Comparison of ENCODE assay signal across 9 cellular contexts in genomic region chr4:139266208-139266582, GRCh38. TPM values are rescaled to one million over a fixed set of nuclear protein-coding genes. Genes with fewer than 3 reads are reported as not detected.
DNase-seq lines count a peak whose midpoint lies in the region; ATAC-seq, FAIRE-seq and TF ChIP-seq lines count a peak whose summit lies in the region.
"Had no signal": no experiment of that assay in that cellular context is flagged by ENCODE, and none has a peak within 500 bp of the region (broad histone marks: within the 10 kb centered on the region; RNA-seq: fewer than 3 reads in every experiment).

No MANE protein-coding gene starts in this region.

- CTCF ChIA-PET in CD8-positive, alpha-beta T cell (lab: Charles Lee), result interaction anchor here (0.7 to 0.8 kb wide), 2 partner anchors 12 to 234 kb away, joined by 3 to 5 read pairs; no protein-coding TSS in a partner anchor

- H3K27me3 ChIP-seq in CD8-positive, alpha-beta T cell (ENCODE audit: insufficient read depth, low read length), result no peaks in the 10 kb centered on the region
- H3K27me3 ChIP-seq in HL-60 (ENCODE audit: insufficient read depth, poor library complexity, severe bottlenecking), result no peaks in the 10 kb centered on the region
- H3K27me3 ChIP-seq in pancreas, result no peaks in the 10 kb centered on the region

- no peaks in the 10 kb centered on the region for H3K9me3 Mint-ChIP-seq in CD8-positive, alpha-beta T cell
- no peaks in the 10 kb centered on the region for H3K9me3 Mint-ChIP-seq in chondrocyte (ENCODE audit: low read depth)

- H3K4me3 Mint-ChIP-seq in CD8-positive, alpha-beta T cell, result peak overlapping the region; percentile 83
- H3K4me3 Mint-ChIP-seq in chondrocyte (ENCODE audit: unreplicated experiment), result peak overlapping the region; percentile 73

- no peaks in the 10 kb centered on the region for H3K36me3 ChIP-seq in CD8-positive, alpha-beta T cell (ENCODE audit: insufficient read depth, low read length)
- no peaks in the 10 kb centered on the region for H3K36me3 ChIP-seq in pancreas

- TF ChIP-seq CTCF in CD8-positive, alpha-beta T cell (IDR thresholded peaks at IDR 0.05), result no peak
- no peak for TF ChIP-seq CTCF in HL-60 (IDR thresholded peaks at IDR 0.05; ENCODE audit: insufficient read depth, low read length)
- TF ChIP-seq CTCF in chondrocyte (IDR thresholded peaks at IDR 0.05), result no peak
- no peak for TF ChIP-seq CTCF in pancreas (IDR thresholded peaks at IDR 0.05)
- no peak for TF ChIP-seq CTCF in D721Med (IDR thresholded peaks at IDR 0.05; ENCODE audit: insufficient read depth, missing control alignments)

- peaks cover 1% of the 10 kb centered on the region for H3K27me3 Mint-ChIP-seq in CD8-positive, alpha-beta T cell (ENCODE audit: low read depth)
- H3K27me3 Mint-ChIP-seq in chondrocyte (ENCODE audit: low read depth), result no peaks in the 10 kb centered on the region

- intact Hi-C loops in CD8-positive, alpha-beta T cell (cut with DNase I, micrococcal nuclease), result no loop called here
- intact Hi-C loops in pancreas (cut with DNase I), result no loop called here

- FAIRE-seq in pancreas (lab: Jason Lieb, UNC), result peak; percentile 43
- no peak for FAIRE-seq in D721Med (lab: Jason Lieb, UNC)

- no peaks in the 10 kb centered on the region for H3K9me3 ChIP-seq in CD8-positive, alpha-beta T cell (ENCODE audit: low read length)
- H3K9me3 ChIP-seq in pancreas, result no peaks in the 10 kb centered on the region

- no peaks in the 10 kb centered on the region for H3K36me3 Mint-ChIP-seq in CD8-positive, alpha-beta T cell
- H3K36me3 Mint-ChIP-seq in chondrocyte (ENCODE audit: low read depth), result no peaks in the 10 kb centered on the region

- H3K4me1 ChIP-seq in CD8-positive, alpha-beta T cell (ENCODE audit: insufficient read depth, low read length), result peaks cover 7% of the 10 kb centered on the region
- peaks cover 5 to 16% (median 10%) of the 10 kb centered on the region in 3 donors for H3K4me1 ChIP-seq in pancreas

- in situ Hi-C loops in KBM-7 (cut with MboI; ENCODE audit: low pct_unique_long_range_greater_than_20kb, low sequenced_read_pairs), result no loop called here

- H3K4me1 Mint-ChIP-seq in CD8-positive, alpha-beta T cell (ENCODE audit: low read depth), result peaks cover 16% of the 10 kb centered on the region
- peaks cover 12% of the 10 kb centered on the region for H3K4me1 Mint-ChIP-seq in chondrocyte (ENCODE audit: low read depth)

- ATAC-seq in CD8-positive, alpha-beta T cell, result no peak
- peak in 3 of 4 donors; percentile 15 to 40 (median 19) for ATAC-seq in pancreas
- ATAC-seq in HG02763 (IDR thresholded peaks at IDR 0.05; ENCODE audit: unreplicated experiment), result no peak

- H3K27ac ChIP-seq in CD8-positive, alpha-beta T cell (ENCODE audit: low read depth, low read length), result no peak overlapping the region
- no peak overlapping the region for H3K27ac ChIP-seq in HL-60 (replicated peaks)
- H3K27ac ChIP-seq in pancreas, result peak overlapping the region in 1 of 4 donors; percentile 5
- H3K27ac ChIP-seq: epithelial cell of prostate had no signal

- WGBS in pancreas, 2 donors, result 2 to 3% methylated on average over 1 of the region's 1 CpG

- peak overlapping the region; percentile 78 for H3K27ac Mint-ChIP-seq in CD8-positive, alpha-beta T cell
- peak overlapping the region; percentile 93 for H3K27ac Mint-ChIP-seq in chondrocyte (ENCODE audit: unreplicated experiment)

- POLR2A ChIA-PET in CD8-positive, alpha-beta T cell (lab: Charles Lee), result interaction anchor here (0.7 to 1.5 kb wide), 3 partner anchors 29 to 493 kb away, joined by 3 to 8 read pairs (median 3); no protein-coding TSS in a partner anchor

- peak overlapping the region; percentile 44 for H3K4me3 ChIP-seq in CD8-positive, alpha-beta T cell (ENCODE audit: low read depth, low read length)
- H3K4me3 ChIP-seq in HL-60 (replicated peaks; ENCODE audit: insufficient read depth, low read length) (peak overlapping the region; percentile 29), pancreas (peak overlapping the region in 2 of 4 donors; percentile 24 to 37)

- no peak for DNase-seq in CD8-positive, alpha-beta T cell
- DNase-seq in HL-60 (ENCODE audit: low read depth in 1 of 2, low spot score in 1 of 2), result no peak
- no peak for DNase-seq in chondrocyte (ENCODE audit: low spot score)
- DNase-seq in pancreas, result no peak
- no peak for DNase-seq in KBM-7
- DNase-seq in NAMALWA (ENCODE audit: low spot score), result no peak
- no peak for DNase-seq in D721Med (ENCODE audit: insufficient read length, low spot score)

RNA-seq across cellular contexts. Expression of gene MGARP, which starts 13.8 kb away (rescaled TPM):
- not detected for total RNA-seq in CD8-positive, alpha-beta T cell
- 2.6 to 3.5 TPM (median 3.4 TPM) in 3 replicates for total RNA-seq in chondrocyte
- total RNA-seq in pancreas, result under 1 TPM in 2 of 6 donors, not detected in 4; 0.25 TPM
- under 1 TPM; 0.45 to 0.49 TPM for polyA plus RNA-seq in pancreas

RNA-seq across cellular contexts. Expression of gene NAA15, which starts 35.1 kb away (rescaled TPM):
- total RNA-seq in CD8-positive, alpha-beta T cell, result 10 to 100 TPM; 55.8 to 59.0 TPM
- total RNA-seq in chondrocyte (35.3 to 44.1 TPM (median 35.5 TPM) in 3 replicates), pancreas (10 to 100 TPM; 12.4 to 22.1 (median 16.8) TPM)
- 1 to 10 TPM; 3.2 to 3.9 TPM for polyA plus RNA-seq in pancreas

RNA-seq across cellular contexts. Expression of gene NDUFC1, which starts 36.1 kb away (rescaled TPM):
- total RNA-seq in CD8-positive, alpha-beta T cell, result 10 to 100 TPM; 25.5 to 26.5 TPM
- total RNA-seq in chondrocyte, result 37.5 to 50.2 TPM (median 43.0 TPM) in 3 replicates
- 10 to 100 TPM; 19.8 to 30.2 (median 22.1) TPM for total RNA-seq in pancreas
- 10 to 100 TPM; 52.8 to 80.6 TPM for polyA plus RNA-seq in pancreas

Comparison
In these comparisons a context has a peak if more than half of its experiments do, and no peak if none do; other contexts are left out.
1. ATAC-seq: peak in pancreas (3 of 4); none in CD8-positive, alpha-beta T cell (single experiment) and HG02763 (single experiment).